In the genomic region with DNA sequence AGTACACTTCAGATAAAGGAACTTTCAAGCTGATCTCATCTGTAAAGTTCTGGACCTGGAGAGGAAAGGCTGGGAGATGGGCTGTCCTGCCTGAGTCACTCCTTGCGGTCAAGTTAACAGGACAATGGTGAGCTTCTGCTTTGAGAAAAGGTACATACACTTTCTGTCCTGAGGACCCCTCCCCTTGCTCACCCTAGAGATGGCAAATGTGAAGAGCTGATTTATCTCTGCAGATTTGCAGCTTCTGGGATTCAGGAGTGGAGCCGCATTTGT, we compare ENCODE assay signal across 23 cellular contexts.
DNase-seq lines count a peak whose midpoint lies in the region; ATAC-seq and TF ChIP-seq lines count a peak whose summit lies in the region.
"Had no signal": no experiment of that assay in that cellular context is flagged by ENCODE, and none has a peak within 500 bp of the region (broad histone marks: within the 10 kb centered on the region; RNA-seq: fewer than 3 reads in every experiment).

No MANE protein-coding gene starts in this region.

- DNase-seq in A172 (ENCODE audit: low spot score): peak; percentile 49
- peak; percentile 70 for DNase-seq in GM23248
- peak; percentile 16 for DNase-seq in astrocyte of the hippocampus (ENCODE audit: low read depth, low spot score)
- DNase-seq in mesothelial cell of epicardium (ENCODE audit: low spot score in 2 of 2, unreplicated experiment in 2 of 2): no peak
- DNase-seq in 8988T: no peak
- no peak for DNase-seq in activated CD4-positive, alpha-beta T cell treated with anti-CD3 and anti-CD28 coated beads for 1 hour
- DNase-seq: activated CD4-positive, alpha-beta T cell treated with anti-CD3 and anti-CD28 coated beads, Interleukin-2, amount 50 U/mL, for 4 hours; activated gamma-delta T cell treated with Interleukin-2 at 50 U/mL for 16 hours; C1 segment of cervical spinal cord; HCEC 1CT; MM.1S; NCI-H1436; NCI-H526; small intestine; stimulated activated naive CD4-positive, alpha-beta T cell had no signal

- H3K27me3 Mint-ChIP-seq in mesothelial cell of epicardium (ENCODE audit: low read depth): no peaks in the 10 kb centered on the region

- 69 to 75% methylated on average over 2 of the region's 2 CpGs for WGBS in GM23248 (ENCODE audit: low coverage in 1 of 2, low lambda C conversion rate in 2 of 2, missing lambda C conversion rate in 2 of 2), 2 experiments

- H3K36me3 ChIP-seq in GM23248 (ENCODE audit: low read depth): no peaks in the 10 kb centered on the region
- H3K36me3 ChIP-seq: cardiac muscle cell, neutrophil had no signal

- H3K9me3 Mint-ChIP-seq in mesothelial cell of epicardium: peaks cover 4% of the 10 kb centered on the region

- peaks cover 55% of the 10 kb centered on the region for H3K4me1 Mint-ChIP-seq in mesothelial cell of epicardium

- no peaks in the 10 kb centered on the region for H3K27me3 ChIP-seq in GM23248 (replicated peaks; ENCODE audit: insufficient read depth)
- H3K27me3 ChIP-seq: cardiac muscle cell, neutrophil had no signal

- peaks cover 27% of the 10 kb centered on the region for H3K4me1 ChIP-seq in GM23248 (ENCODE audit: insufficient read depth)

- H3K9ac ChIP-seq in GM23248: 0 out of 2 replicates have a peak overlapping the region, but pooled peaks have one; percentile 6

- H3K27ac ChIP-seq in GM23248: peak overlapping the region; percentile 64
- H3K27ac ChIP-seq: cardiac muscle cell, neutrophil, RWPE1 had no signal

- no peak for TF ChIP-seq CTCF in mesothelial cell of epicardium (IDR thresholded peaks at IDR 0.05; ENCODE audit: unreplicated experiment)

- H3K9me3 ChIP-seq in GM23248 (ENCODE audit: low read depth): no peaks in the 10 kb centered on the region
- H3K9me3 ChIP-seq: neutrophil had no signal

- H3K9me2 ChIP-seq in GM23248 (ENCODE audit: insufficient read depth): no peaks in the 10 kb centered on the region

- H3K36me3 Mint-ChIP-seq in mesothelial cell of epicardium: no peaks in the 10 kb centered on the region
- H3K36me3 Mint-ChIP-seq: WTC11 had no signal

- H3K4me3 Mint-ChIP-seq in mesothelial cell of epicardium: no peak overlapping the region
- H3K4me3 Mint-ChIP-seq: WTC11 had no signal

- no peaks in the 10 kb centered on the region for H3K79me2 ChIP-seq in GM23248 (ENCODE audit: insufficient read depth)

- peak overlapping the region; percentile 42 for H2AFZ ChIP-seq in GM23248

- H3F3A ChIP-seq in GM23248 (ENCODE audit: insufficient read depth): peaks cover 24% of the 10 kb centered on the region

- peak overlapping the region; percentile 54 for H3K27ac Mint-ChIP-seq in mesothelial cell of epicardium
- H3K27ac Mint-ChIP-seq: WTC11 had no signal

- ATAC-seq in GM19351 (IDR thresholded peaks at IDR 0.05; ENCODE audit: unreplicated experiment): no peak
- no peak for ATAC-seq in GM18909 (IDR thresholded peaks at IDR 0.05; ENCODE audit: poor library complexity, unreplicated experiment)
- ATAC-seq: K562, left lobe of liver, WTC11 had no signal

- in situ Hi-C loops in GM23248 (cut with MboI): no loop called here

- no peak overlapping the region for H3K4me2 ChIP-seq in GM23248 (ENCODE audit: unreplicated experiment)

- H3K4me3 ChIP-seq in GM23248: no peak overlapping the region
- H3K4me3 ChIP-seq: cardiac muscle cell, K562 had no signal

- no peaks in the 10 kb centered on the region for H4K20me1 ChIP-seq in GM23248 (ENCODE audit: insufficient read depth)

Comparison
In these comparisons a context has a peak if more than half of its experiments do, and no peak if none do; other contexts are left out.
1. DNase-seq: peak in A172 (single experiment), GM23248 (single experiment) and astrocyte of the hippocampus (single experiment); none in mesothelial cell of epicardium (0 of 2), 8988T (single experiment) and activated CD4-positive, alpha-beta T cell treated with anti-CD3 and anti-CD28 coated beads for 1 hour (single experiment).